1 cellular context compared by ENCODE assay signal in the genomic region with DNA sequence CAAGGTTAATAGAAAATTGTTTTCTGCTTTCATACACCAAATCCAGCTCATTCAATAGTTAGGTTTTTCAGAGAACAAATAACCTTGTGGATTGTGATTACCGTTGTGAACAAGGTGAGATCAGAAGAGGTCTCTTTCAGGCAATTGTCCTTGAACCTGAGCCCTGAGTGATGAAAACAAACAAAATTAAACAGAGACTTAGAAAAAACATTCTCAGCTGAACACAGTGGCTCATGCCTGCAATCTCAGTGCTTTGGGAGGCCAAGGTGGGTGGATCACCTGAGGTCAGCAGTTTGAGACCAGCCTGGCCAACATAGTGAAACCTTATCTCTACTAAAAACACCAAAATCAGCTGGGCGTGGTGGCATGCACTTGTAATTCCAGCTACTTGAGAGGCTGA.
A peak's percentile ranks its signal among the peaks of the same experiment; 100 is the strongest.
TF ChIP-seq lines count a peak whose summit lies in the region.

No MANE protein-coding gene starts in this region.

TF ChIP-seq in HepG2, 621 proteins besides CTCF, POLR2A, EP300 and RAD21 (continued from another document and continues in another):
- TF ChIP-seq, protein P1, sequence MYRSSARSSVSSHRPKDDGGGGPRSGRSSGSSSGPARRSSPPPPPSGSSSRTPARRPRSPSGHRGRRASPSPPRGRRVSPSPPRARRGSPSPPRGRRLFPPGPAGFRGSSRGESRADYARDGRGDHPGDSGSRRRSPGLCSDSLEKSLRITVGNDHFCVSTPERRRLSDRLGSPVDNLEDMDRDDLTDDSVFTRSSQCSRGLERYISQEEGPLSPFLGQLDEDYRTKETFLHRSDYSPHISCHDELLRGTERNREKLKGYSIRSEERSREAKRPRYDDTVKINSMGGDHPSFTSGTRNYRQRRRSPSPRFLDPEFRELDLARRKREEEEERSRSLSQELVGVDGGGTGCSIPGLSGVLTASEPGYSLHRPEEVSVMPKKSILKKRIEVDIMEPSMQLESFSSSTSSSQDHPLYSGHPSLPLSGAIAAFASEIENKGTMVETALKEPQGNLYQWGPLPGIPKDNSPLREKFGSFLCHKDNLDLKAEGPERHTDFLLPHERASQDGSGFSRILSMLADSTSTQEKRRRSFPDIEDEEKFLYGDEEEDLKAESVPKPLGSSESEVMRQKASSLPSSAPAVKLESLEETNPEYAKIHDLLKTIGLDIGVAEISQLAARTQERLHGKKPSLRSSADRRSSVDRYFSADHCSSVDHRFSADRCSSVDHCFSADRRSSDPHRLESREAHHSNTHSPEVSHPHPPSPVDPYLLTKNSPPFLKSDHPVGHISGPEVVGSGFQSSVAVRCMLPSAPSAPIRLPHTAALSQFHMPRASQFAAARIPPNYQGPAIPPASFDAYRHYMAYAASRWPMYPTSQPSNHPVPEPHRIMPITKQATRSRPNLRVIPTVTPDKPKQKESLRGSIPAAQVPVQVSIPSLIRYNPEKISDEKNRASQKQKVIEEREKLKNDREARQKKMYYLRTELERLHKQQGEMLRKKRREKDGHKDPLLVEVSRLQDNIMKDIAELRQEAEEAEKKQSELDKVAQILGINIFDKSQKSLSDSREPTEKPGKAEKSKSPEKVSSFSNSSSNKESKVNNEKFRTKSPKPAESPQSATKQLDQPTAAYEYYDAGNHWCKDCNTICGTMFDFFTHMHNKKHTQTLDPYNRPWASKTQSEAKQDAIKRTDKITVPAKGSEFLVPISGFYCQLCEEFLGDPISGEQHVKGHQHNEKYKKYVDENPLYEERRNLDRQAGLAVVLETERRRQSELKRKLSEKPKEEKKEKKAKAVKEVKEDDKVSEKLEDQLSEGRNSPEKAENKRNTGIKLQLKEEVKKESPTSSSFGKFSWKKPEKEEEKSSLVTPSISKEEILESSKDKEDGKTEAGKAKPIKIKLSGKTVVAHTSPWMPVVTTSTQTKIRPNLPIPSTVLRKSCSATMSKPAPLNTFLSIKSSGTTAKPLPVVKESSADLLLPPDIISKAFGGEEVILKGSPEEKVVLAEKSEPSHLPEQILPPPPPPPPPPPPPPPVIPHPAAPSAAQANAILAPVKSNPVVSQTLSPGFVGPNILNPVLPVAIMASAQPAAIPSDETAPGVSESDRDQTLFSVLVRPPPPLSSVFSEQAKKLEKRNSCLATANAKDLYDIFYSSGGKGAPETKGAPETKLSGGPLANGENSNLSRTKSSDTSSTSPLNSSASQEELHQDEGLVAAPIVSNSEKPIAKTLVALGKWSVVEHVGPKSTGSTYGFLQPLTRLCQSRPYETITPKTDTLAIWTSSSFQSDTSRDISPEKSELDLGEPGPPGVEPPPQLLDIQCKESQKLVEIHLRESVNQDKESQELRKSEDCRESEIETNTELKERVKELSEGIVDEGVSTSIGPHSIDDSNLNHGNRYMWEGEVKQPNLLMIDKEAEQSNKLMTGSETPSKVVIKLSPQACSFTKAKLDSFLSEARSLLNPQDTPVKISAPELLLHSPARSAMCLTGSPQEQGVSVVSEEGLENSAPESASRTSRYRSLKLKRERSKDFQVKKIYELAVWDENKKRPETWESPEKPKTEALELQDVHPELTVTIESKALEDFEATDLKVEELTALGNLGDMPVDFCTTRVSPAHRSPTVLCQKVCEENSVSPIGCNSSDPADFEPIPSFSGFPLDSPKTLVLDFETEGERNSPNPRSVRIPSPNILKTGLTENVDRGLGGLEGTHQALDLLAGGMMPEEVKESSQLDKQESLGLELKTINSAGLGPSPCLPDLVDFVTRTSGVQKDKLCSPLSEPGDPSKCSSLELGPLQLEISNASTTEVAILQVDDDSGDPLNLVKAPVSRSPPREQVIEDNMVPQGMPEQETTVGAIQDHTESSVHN (CRISPR knock-in tag; IDR thresholded peaks at IDR 0.05): no peak
- TF ChIP-seq ZNF256 (CRISPR knock-in tag; conservative IDR thresholded peaks at IDR 0.05) (no peak), KLF13 (CRISPR knock-in tag; IDR thresholded peaks at IDR 0.05) (no peak), PRPF4 (IDR thresholded peaks at IDR 0.05; ENCODE audit: low read depth, low read length, poor library complexity, severe bottlenecking) (no peak), ZFP36L2 (CRISPR knock-in tag; IDR thresholded peaks at IDR 0.05) (no peak), SKI (IDR thresholded peaks at IDR 0.05; ENCODE audit: partially characterized antibody) (peak; percentile 39), ZNF33B (CRISPR knock-in tag; IDR thresholded peaks at IDR 0.05) (no peak), ZNF678 (CRISPR knock-in tag; IDR thresholded peaks at IDR 0.05) (no peak), ZNF292 (CRISPR knock-in tag; IDR thresholded peaks at IDR 0.05; ENCODE audit: borderline replicate concordance, low read depth) (no peak; the same call in 1 of the 2 replicates), ZNF589 (CRISPR knock-in tag; conservative IDR thresholded peaks at IDR 0.05) (no peak), TSC22D2 (CRISPR knock-in tag; IDR thresholded peaks at IDR 0.05; ENCODE audit: borderline replicate concordance) (no peak), ZNF629 (CRISPR knock-in tag; conservative IDR thresholded peaks at IDR 0.05) (no peak), GFI1 (CRISPR knock-in tag; IDR thresholded peaks at IDR 0.05; ENCODE audit: borderline replicate concordance) (peak; percentile 89), SMC3 (IDR thresholded peaks at IDR 0.05; ENCODE audit: low read length) (no peak), ZNF790 (CRISPR knock-in tag; IDR thresholded peaks at IDR 0.05; ENCODE audit: borderline replicate concordance) (no peak), DNMT1 (CRISPR knock-in tag; IDR thresholded peaks at IDR 0.05) (no peak), ZSCAN30 (CRISPR knock-in tag; IDR thresholded peaks at IDR 0.05) (no peak), TEAD3 (CRISPR knock-in tag; optimal IDR thresholded peaks at IDR 0.05; ENCODE audit: borderline replicate concordance) (peak; percentile 22), HNF4A (CRISPR knock-in tag; IDR thresholded peaks at IDR 0.05) (peak; percentile 44; the same call in 1 of the 2 replicates), TBX2 (CRISPR knock-in tag; IDR thresholded peaks at IDR 0.05; ENCODE audit: borderline replicate concordance) (peak; percentile 80), ZSCAN25 (CRISPR knock-in tag; IDR thresholded peaks at IDR 0.05) (no peak), ZNF605 (CRISPR knock-in tag; IDR thresholded peaks at IDR 0.05) (peak; percentile 54; the same call in 1 of the 2 replicates), TBX3 (IDR thresholded peaks at IDR 0.05; ENCODE audit: borderline replicate concordance) (peak; percentile 40; the same call in 1 of the 2 replicates), CREM (IDR thresholded peaks at IDR 0.05) (peak; percentile 39; the same call in 1 of the 2 replicates), CREM (CRISPR knock-in tag; IDR thresholded peaks at IDR 0.05) (no peak), ZNF883 (CRISPR knock-in tag; IDR thresholded peaks at IDR 0.05; ENCODE audit: not compliant biosample characterization) (no peak), ZFP82 (CRISPR knock-in tag; IDR thresholded peaks at IDR 0.05; ENCODE audit: borderline replicate concordance) (no peak), ZNF30 (CRISPR knock-in tag; IDR thresholded peaks at IDR 0.05) (no peak)
- TF ChIP-seq, protein P2, sequence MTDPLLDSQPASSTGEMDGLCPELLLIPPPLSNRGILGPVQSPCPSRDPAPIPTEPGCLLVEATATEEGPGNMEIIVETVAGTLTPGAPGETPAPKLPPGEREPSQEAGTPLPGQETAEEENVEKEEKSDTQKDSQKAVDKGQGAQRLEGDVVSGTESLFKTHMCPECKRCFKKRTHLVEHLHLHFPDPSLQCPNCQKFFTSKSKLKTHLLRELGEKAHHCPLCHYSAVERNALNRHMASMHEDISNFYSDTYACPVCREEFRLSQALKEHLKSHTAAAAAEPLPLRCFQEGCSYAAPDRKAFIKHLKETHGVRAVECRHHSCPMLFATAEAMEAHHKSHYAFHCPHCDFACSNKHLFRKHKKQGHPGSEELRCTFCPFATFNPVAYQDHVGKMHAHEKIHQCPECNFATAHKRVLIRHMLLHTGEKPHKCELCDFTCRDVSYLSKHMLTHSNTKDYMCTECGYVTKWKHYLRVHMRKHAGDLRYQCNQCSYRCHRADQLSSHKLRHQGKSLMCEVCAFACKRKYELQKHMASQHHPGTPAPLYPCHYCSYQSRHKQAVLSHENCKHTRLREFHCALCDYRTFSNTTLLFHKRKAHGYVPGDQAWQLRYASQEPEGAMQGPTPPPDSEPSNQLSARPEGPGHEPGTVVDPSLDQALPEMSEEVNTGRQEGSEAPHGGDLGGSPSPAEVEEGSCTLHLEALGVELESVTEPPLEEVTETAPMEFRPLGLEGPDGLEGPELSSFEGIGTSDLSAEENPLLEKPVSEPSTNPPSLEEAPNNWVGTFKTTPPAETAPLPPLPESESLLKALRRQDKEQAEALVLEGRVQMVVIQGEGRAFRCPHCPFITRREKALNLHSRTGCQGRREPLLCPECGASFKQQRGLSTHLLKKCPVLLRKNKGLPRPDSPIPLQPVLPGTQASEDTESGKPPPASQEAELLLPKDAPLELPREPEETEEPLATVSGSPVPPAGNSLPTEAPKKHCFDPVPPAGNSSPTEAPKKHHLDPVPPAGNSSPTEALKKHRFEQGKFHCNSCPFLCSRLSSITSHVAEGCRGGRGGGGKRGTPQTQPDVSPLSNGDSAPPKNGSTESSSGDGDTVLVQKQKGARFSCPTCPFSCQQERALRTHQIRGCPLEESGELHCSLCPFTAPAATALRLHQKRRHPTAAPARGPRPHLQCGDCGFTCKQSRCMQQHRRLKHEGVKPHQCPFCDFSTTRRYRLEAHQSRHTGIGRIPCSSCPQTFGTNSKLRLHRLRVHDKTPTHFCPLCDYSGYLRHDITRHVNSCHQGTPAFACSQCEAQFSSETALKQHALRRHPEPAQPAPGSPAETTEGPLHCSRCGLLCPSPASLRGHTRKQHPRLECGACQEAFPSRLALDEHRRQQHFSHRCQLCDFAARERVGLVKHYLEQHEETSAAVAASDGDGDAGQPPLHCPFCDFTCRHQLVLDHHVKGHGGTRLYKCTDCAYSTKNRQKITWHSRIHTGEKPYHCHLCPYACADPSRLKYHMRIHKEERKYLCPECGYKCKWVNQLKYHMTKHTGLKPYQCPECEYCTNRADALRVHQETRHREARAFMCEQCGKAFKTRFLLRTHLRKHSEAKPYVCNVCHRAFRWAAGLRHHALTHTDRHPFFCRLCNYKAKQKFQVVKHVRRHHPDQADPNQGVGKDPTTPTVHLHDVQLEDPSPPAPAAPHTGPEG (CRISPR knock-in tag; IDR thresholded peaks at IDR 0.05): no peak
- TF ChIP-seq, protein P3, sequence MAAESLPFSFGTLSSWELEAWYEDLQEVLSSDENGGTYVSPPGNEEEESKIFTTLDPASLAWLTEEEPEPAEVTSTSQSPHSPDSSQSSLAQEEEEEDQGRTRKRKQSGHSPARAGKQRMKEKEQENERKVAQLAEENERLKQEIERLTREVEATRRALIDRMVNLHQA (CRISPR knock-in tag; IDR thresholded peaks at IDR 0.05): no peak
- TF ChIP-seq, protein P4, sequence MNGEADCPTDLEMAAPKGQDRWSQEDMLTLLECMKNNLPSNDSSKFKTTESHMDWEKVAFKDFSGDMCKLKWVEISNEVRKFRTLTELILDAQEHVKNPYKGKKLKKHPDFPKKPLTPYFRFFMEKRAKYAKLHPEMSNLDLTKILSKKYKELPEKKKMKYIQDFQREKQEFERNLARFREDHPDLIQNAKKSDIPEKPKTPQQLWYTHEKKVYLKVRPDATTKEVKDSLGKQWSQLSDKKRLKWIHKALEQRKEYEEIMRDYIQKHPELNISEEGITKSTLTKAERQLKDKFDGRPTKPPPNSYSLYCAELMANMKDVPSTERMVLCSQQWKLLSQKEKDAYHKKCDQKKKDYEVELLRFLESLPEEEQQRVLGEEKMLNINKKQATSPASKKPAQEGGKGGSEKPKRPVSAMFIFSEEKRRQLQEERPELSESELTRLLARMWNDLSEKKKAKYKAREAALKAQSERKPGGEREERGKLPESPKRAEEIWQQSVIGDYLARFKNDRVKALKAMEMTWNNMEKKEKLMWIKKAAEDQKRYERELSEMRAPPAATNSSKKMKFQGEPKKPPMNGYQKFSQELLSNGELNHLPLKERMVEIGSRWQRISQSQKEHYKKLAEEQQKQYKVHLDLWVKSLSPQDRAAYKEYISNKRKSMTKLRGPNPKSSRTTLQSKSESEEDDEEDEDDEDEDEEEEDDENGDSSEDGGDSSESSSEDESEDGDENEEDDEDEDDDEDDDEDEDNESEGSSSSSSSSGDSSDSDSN (CRISPR knock-in tag; IDR thresholded peaks at IDR 0.05): no peak
- TF ChIP-seq, protein P5, sequence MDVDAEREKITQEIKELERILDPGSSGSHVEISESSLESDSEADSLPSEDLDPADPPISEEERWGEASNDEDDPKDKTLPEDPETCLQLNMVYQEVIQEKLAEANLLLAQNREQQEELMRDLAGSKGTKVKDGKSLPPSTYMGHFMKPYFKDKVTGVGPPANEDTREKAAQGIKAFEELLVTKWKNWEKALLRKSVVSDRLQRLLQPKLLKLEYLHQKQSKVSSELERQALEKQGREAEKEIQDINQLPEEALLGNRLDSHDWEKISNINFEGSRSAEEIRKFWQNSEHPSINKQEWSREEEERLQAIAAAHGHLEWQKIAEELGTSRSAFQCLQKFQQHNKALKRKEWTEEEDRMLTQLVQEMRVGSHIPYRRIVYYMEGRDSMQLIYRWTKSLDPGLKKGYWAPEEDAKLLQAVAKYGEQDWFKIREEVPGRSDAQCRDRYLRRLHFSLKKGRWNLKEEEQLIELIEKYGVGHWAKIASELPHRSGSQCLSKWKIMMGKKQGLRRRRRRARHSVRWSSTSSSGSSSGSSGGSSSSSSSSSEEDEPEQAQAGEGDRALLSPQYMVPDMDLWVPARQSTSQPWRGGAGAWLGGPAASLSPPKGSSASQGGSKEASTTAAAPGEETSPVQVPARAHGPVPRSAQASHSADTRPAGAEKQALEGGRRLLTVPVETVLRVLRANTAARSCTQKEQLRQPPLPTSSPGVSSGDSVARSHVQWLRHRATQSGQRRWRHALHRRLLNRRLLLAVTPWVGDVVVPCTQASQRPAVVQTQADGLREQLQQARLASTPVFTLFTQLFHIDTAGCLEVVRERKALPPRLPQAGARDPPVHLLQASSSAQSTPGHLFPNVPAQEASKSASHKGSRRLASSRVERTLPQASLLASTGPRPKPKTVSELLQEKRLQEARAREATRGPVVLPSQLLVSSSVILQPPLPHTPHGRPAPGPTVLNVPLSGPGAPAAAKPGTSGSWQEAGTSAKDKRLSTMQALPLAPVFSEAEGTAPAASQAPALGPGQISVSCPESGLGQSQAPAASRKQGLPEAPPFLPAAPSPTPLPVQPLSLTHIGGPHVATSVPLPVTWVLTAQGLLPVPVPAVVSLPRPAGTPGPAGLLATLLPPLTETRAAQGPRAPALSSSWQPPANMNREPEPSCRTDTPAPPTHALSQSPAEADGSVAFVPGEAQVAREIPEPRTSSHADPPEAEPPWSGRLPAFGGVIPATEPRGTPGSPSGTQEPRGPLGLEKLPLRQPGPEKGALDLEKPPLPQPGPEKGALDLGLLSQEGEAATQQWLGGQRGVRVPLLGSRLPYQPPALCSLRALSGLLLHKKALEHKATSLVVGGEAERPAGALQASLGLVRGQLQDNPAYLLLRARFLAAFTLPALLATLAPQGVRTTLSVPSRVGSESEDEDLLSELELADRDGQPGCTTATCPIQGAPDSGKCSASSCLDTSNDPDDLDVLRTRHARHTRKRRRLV (CRISPR knock-in tag; IDR thresholded peaks at IDR 0.05): no peak
- TF ChIP-seq, protein P6, sequence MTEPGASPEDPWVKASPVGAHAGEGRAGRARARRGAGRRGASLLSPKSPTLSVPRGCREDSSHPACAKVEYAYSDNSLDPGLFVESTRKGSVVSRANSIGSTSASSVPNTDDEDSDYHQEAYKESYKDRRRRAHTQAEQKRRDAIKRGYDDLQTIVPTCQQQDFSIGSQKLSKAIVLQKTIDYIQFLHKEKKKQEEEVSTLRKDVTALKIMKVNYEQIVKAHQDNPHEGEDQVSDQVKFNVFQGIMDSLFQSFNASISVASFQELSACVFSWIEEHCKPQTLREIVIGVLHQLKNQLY (CRISPR knock-in tag; IDR thresholded peaks at IDR 0.05): no peak
- TF ChIP-seq, protein P7, sequence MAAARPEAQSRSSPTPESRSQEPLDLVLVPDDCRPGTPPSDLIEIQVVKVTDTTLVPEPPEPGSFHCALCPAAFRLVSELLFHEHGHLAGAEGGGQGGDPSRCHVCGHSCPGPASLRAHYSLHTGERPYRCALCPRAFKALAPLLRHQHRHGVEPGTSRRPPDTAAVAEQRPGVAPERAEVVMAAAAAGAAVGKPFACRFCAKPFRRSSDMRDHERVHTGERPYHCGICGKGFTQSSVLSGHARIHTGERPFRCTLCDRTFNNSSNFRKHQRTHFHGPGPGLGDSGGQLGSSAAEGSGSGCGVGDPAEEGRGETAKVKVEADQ (CRISPR knock-in tag; IDR thresholded peaks at IDR 0.05; ENCODE audit: borderline replicate concordance): no peak
